Comparison of ENCODE assay signal across 16 cellular contexts in genomic region chr18:50862401-50862800, GRCh38. TPM values are rescaled to one million over a fixed set of nuclear protein-coding genes. Genes with fewer than 3 reads are reported as not detected.
DNase-seq lines count a peak whose midpoint lies in the region; ATAC-seq and TF ChIP-seq lines count a peak whose summit lies in the region.
"Had no signal": no experiment of that assay in that cellular context is flagged by ENCODE, and none has a peak within 500 bp of the region (broad histone marks: within the 10 kb centered on the region; RNA-seq: fewer than 3 reads in every experiment).

No MANE protein-coding gene starts in this region.

- no peak for TF ChIP-seq POLR2A in heart left ventricle (IDR thresholded peaks at IDR 0.05)
- no peak for TF ChIP-seq POLR2A in gastrocnemius medialis (IDR thresholded peaks at IDR 0.05)

- no peaks in the 10 kb centered on the region for H3K9me3 Mint-ChIP-seq in activated CD4-positive, alpha-beta memory T cell treated with anti-CD3 and anti-CD28 coated beads, Interleukin-2, amount 10 ng/mL, durations not matched to agents 7 days and 5 days
- H3K9me3 Mint-ChIP-seq: activated naive CD4-positive, alpha-beta T cell treated with anti-CD3 and anti-CD28 coated beads for 36 hours had no signal

- peak; percentile 33 to 70 (median 54) for ATAC-seq in heart left ventricle
- peak; percentile 9 to 16 for ATAC-seq in gastrocnemius medialis
- no peak for ATAC-seq in GM18517 (IDR thresholded peaks at IDR 0.05; ENCODE audit: unreplicated experiment)
- ATAC-seq: T-helper 17 cell had no signal

- H3K27ac Mint-ChIP-seq in activated CD4-positive, alpha-beta memory T cell treated with anti-CD3 and anti-CD28 coated beads, Interleukin-2, amount 10 ng/mL, durations not matched to agents 7 days and 5 days: no peak overlapping the region
- H3K27ac Mint-ChIP-seq: activated naive CD4-positive, alpha-beta T cell treated with anti-CD3 and anti-CD28 coated beads for 36 hours; T-helper 17 cell had no signal

- H3K9me3 ChIP-seq in heart left ventricle (no peaks in the 10 kb centered on the region), gastrocnemius medialis (no peaks in the 10 kb centered on the region)

- no peaks in the 10 kb centered on the region for H3K4me1 Mint-ChIP-seq in activated CD4-positive, alpha-beta memory T cell treated with anti-CD3 and anti-CD28 coated beads, Interleukin-2, amount 10 ng/mL, durations not matched to agents 7 days and 5 days

- POLR2A ChIA-PET in activated CD4-positive, alpha-beta memory T cell treated with anti-CD3 and anti-CD28 coated beads, Interleukin-2, amount 10 ng/mL, durations not matched to agents 7 days and 5 days (lab: Charles Lee): no interaction called here

- H3K4me1 ChIP-seq in heart left ventricle (peaks cover 0 to 24% (median 0%) of the 10 kb centered on the region in 12 donors), gastrocnemius medialis (peaks cover 11 to 18% of the 10 kb centered on the region in 2 donors)

- in situ Hi-C loops in gastrocnemius medialis (cut with MboI; ENCODE audit: low sequenced_read_pairs in 4 of 4): no loop called here

- no peak for TF ChIP-seq CTCF in HL-60 (IDR thresholded peaks at IDR 0.05; ENCODE audit: insufficient read depth, low read length)
- TF ChIP-seq CTCF in heart left ventricle (IDR thresholded peaks at IDR 0.05): no peak
- TF ChIP-seq CTCF in gastrocnemius medialis (IDR thresholded peaks at IDR 0.05 in 4 of 5, conservative IDR thresholded peaks at IDR 0.05 in 1 of 5): no peak

- H3K27me3 ChIP-seq in HL-60 (ENCODE audit: insufficient read depth, poor library complexity, severe bottlenecking) (no peaks in the 10 kb centered on the region), heart left ventricle (no peaks in the 10 kb centered on the region), gastrocnemius medialis (no peaks in the 10 kb centered on the region)

- no peak overlapping the region for H3K4me3 ChIP-seq in HL-60 (replicated peaks; ENCODE audit: insufficient read depth, low read length)
- H3K4me3 ChIP-seq in heart left ventricle: no peak overlapping the region
- H3K4me3 ChIP-seq in gastrocnemius medialis: no peak overlapping the region
- H3K4me3 ChIP-seq: coronary artery had no signal

- 81 to 86% (median 83%) methylated on average over 2 of the region's 2 CpGs for WGBS in heart left ventricle, 4 donors

- no peaks in the 10 kb centered on the region for H3K36me3 Mint-ChIP-seq in activated CD4-positive, alpha-beta memory T cell treated with anti-CD3 and anti-CD28 coated beads, Interleukin-2, amount 10 ng/mL, durations not matched to agents 7 days and 5 days (ENCODE audit: low read depth)

- no peaks in the 10 kb centered on the region for H3K36me3 ChIP-seq in heart left ventricle
- no peaks in the 10 kb centered on the region for H3K36me3 ChIP-seq in gastrocnemius medialis

- H3K27me3 Mint-ChIP-seq in activated CD4-positive, alpha-beta memory T cell treated with anti-CD3 and anti-CD28 coated beads, Interleukin-2, amount 10 ng/mL, durations not matched to agents 7 days and 5 days: peaks cover 9% of the 10 kb centered on the region

- H3K27ac ChIP-seq in HL-60 (replicated peaks) (peak overlapping the region; percentile 58), heart left ventricle (peak overlapping the region in 2 of 12 donors; percentile 42 to 79), gastrocnemius medialis (peak overlapping the region in 3 of 4 donors; percentile 33 to 58 (median 34))

- intact Hi-C loops in heart left ventricle (cut with DNase I): loop anchor here in 1 of 10 donors (5.0 kb wide), 1 partner anchor 40 kb away; the partner anchor contains the start of gene MRO
- intact Hi-C loops in gastrocnemius medialis (cut with DNase I; ENCODE audit: low total_unique reads): no loop called here

- CTCF ChIA-PET in activated CD4-positive, alpha-beta memory T cell treated with anti-CD3 and anti-CD28 coated beads, Interleukin-2, amount 10 ng/mL, durations not matched to agents 7 days and 5 days (lab: Charles Lee): no interaction called here

- no peak overlapping the region for H3K4me3 Mint-ChIP-seq in activated CD4-positive, alpha-beta memory T cell treated with anti-CD3 and anti-CD28 coated beads, Interleukin-2, amount 10 ng/mL, durations not matched to agents 7 days and 5 days
- H3K4me3 Mint-ChIP-seq: activated naive CD4-positive, alpha-beta T cell treated with anti-CD3 and anti-CD28 coated beads for 36 hours; T-helper 17 cell had no signal

- DNase-seq in HL-60 (ENCODE audit: low read depth in 1 of 2, low spot score in 1 of 2) (peak in 1 of 2 experiments; percentile 92), RPMI8226 (peak; percentile 55), heart left ventricle (no peak), gastrocnemius medialis (no peak), NCI-H774 (lab: John Stamatoyannopoulos, UW) (no peak), putamen (ENCODE audit: low spot score) (no peak)
- no peak for DNase-seq in activated CD4-positive, alpha-beta memory T cell treated with anti-CD3 and anti-CD28 coated beads, Interleukin-2, amount 10 ng/mL, durations not matched to agents 7 days and 5 days
- DNase-seq: activated CD4-positive, alpha-beta T cell treated with anti-CD3 and anti-CD28 coated beads for 48 hours; activated naive CD4-positive, alpha-beta T cell treated with anti-CD3 and anti-CD28 coated beads for 36 hours; DMS 273 treated with DMSO at 0.1 percent for 48 hours; glutamatergic neuron; NCI-H1694; NCI-H524; T-helper 17 cell had no signal

RNA-seq across cellular contexts. Expression of gene ME2, which starts 16.5 kb away (rescaled TPM):
- total RNA-seq in heart left ventricle (10 to 100 TPM; 53.0 to 91.3 (median 84.0) TPM), gastrocnemius medialis (10 to 100 TPM; 25.3 to 50.6 (median 46.5) TPM)
- 10 to 100 TPM; 24.5 to 40.6 TPM for polyA plus RNA-seq in heart left ventricle
- total RNA-seq in activated CD4-positive, alpha-beta memory T cell treated with anti-CD3 and anti-CD28 coated beads, Interleukin-2, amount 10 ng/mL, durations not matched to agents 7 days and 5 days: 10 to 100 TPM; 71.8 to 73.6 TPM

RNA-seq across cellular contexts. Expression of gene MRO, which starts 42.6 kb away (rescaled TPM):
- total RNA-seq in heart left ventricle (1 to 10 TPM in 7 of 9 donors, under 1 TPM in 2; 0.42 to 6.9 (median 3.7) TPM), gastrocnemius medialis (1 to 10 TPM in 1 of 4 donors, under 1 TPM in 2, not detected in 1; 0.18 to 1.4 (median 0.49) TPM)
- 1 to 10 TPM in 1 of 2 donors, under 1 TPM in 1; 0.19 to 1.6 TPM for polyA plus RNA-seq in heart left ventricle
- not detected for total RNA-seq in activated CD4-positive, alpha-beta memory T cell treated with anti-CD3 and anti-CD28 coated beads, Interleukin-2, amount 10 ng/mL, durations not matched to agents 7 days and 5 days
- total RNA-seq: activated naive CD4-positive, alpha-beta T cell treated with anti-CD3 and anti-CD28 coated beads for 36 hours; T-helper 17 cell had no signal
